In the genomic region with DNA sequence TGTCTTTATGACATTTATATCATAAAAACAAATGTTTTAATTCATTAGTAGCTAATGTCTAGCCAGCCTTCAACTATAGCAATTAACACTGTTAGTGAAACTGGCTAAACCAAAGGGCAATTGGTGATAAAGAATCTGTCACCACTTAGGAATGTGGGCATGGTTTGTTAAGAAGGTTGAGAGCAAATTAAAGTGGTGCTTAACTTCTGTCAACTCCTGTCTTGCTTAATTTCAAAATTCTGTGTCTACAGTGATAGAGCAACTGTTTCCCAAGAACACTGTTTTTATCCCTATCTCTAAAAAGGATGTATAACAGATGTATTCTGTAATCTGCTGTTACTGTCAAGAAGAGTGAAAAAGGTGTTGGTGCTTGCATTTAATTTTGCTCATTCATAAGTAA, we compare ENCODE assay signal across 1 cellular context.
TF ChIP-seq lines count a peak whose summit lies in the region.

No MANE protein-coding gene starts in this region.

TF ChIP-seq in SK-N-SH treated with all-trans-retinoic acid at 6 μM for 48 hours, 23 proteins besides CTCF, POLR2A, EP300 and RAD21 (continued from another document):
- TF ChIP-seq PATZ1 (CRISPR knock-in tag; IDR thresholded peaks at IDR 0.05; ENCODE audit: borderline replicate concordance): no peak
